ENCODE assay signal across 8 cellular contexts in genomic region chr9:120713257-120714087, GRCh38. TPM values are rescaled to one million over a fixed set of nuclear protein-coding genes. Genes with fewer than 3 reads are reported as not detected.
A peak's percentile ranks its signal among the peaks of the same experiment; 100 is the strongest.
DNase-seq lines count a peak whose midpoint lies in the region; ATAC-seq and FAIRE-seq lines count a peak whose summit lies in the region.

No MANE protein-coding gene starts in this region.

- H3K4me1 Mint-ChIP-seq in activated naive CD8-positive, alpha-beta T cell treated with anti-CD3 and anti-CD28 coated beads, Interleukin-2, amount 50 U/mL, for 24 hours, result peaks cover 46% of the 10 kb centered on the region

- no peaks in the 10 kb centered on the region for H3K27me3 ChIP-seq in small intestine (ENCODE audit: control insufficient read depth in 2 of 2, insufficient read depth in 2 of 2, low read length in 2 of 2)

- H3K4me3 Mint-ChIP-seq in activated naive CD8-positive, alpha-beta T cell treated with anti-CD3 and anti-CD28 coated beads, Interleukin-2, amount 50 U/mL, for 24 hours, result peak overlapping the region; percentile 82

- FAIRE-seq in small intestine (lab: Jason Lieb, UNC), result no peak

- no peaks in the 10 kb centered on the region for H3K36me3 Mint-ChIP-seq in activated naive CD8-positive, alpha-beta T cell treated with anti-CD3 and anti-CD28 coated beads, Interleukin-2, amount 50 U/mL, for 24 hours (ENCODE audit: low read depth)

- H3K27me3 Mint-ChIP-seq in activated naive CD8-positive, alpha-beta T cell treated with anti-CD3 and anti-CD28 coated beads, Interleukin-2, amount 50 U/mL, for 24 hours, result no peaks in the 10 kb centered on the region

- H3K4me3 ChIP-seq in GM08714 (ENCODE audit: low read length) (peak overlapping the region; percentile 74), iPS-11a (ENCODE audit: low read depth, low read length) (peak overlapping the region; percentile 65), small intestine (ENCODE audit: low read depth in 1 of 2, low read length in 2 of 2) (peak overlapping the region; percentile 73 to 91)

- ATAC-seq in activated naive CD8-positive, alpha-beta T cell treated with anti-CD3 and anti-CD28 coated beads, Interleukin-2, amount 50 U/mL, for 24 hours, result no peak

- no peaks in the 10 kb centered on the region for H3K36me3 ChIP-seq in small intestine (ENCODE audit: control insufficient read depth in 2 of 2, insufficient read depth in 2 of 2, low read length in 2 of 2)

- no peaks in the 10 kb centered on the region for H3K9me3 ChIP-seq in small intestine (ENCODE audit: control insufficient read depth, low read depth)

- H3K4me1 ChIP-seq in small intestine (ENCODE audit: control insufficient read depth in 2 of 2, insufficient read depth in 1 of 2, low read depth in 1 of 2, low read length in 1 of 2), result peaks cover 0 to 6% of the 10 kb centered on the region in 2 donors

- peak overlapping the region; percentile 72 for H3K27ac Mint-ChIP-seq in activated naive CD8-positive, alpha-beta T cell treated with anti-CD3 and anti-CD28 coated beads, Interleukin-2, amount 50 U/mL, for 24 hours

- peak overlapping the region; percentile 58 to 80 for H3K27ac ChIP-seq in small intestine (ENCODE audit: low read depth in 1 of 2, low read length in 1 of 2)

- 0 to 3% (median 2%) methylated on average over 34 to 50 of the region's 50 CpGs for WGBS in small intestine, 3 donors

- no peaks in the 10 kb centered on the region for H3K9me3 Mint-ChIP-seq in activated naive CD8-positive, alpha-beta T cell treated with anti-CD3 and anti-CD28 coated beads, Interleukin-2, amount 50 U/mL, for 24 hours

- DNase-seq in NCI-H69 (lab: John Stamatoyannopoulos, UW) (peak; percentile 72), small intestine (peak; percentile 29), SK-N-DZ (ENCODE audit: low spot score) (no peak), GDM1 (lab: John Stamatoyannopoulos, UW) (no peak), DMS153 (lab: John Stamatoyannopoulos, UW) (no peak)
- peak; percentile 27 for DNase-seq in activated naive CD8-positive, alpha-beta T cell treated with anti-CD3 and anti-CD28 coated beads, Interleukin-2, amount 50 U/mL, for 24 hours

RNA-seq across cellular contexts. Expression of gene MEGF9, which starts 0.8 kb away (rescaled TPM):
- polyA plus RNA-seq in small intestine, result 1 to 10 TPM; 3.0 to 6.4 (median 3.8) TPM
- polyA plus RNA-seq in SK-N-DZ (2014; cell fraction: cytosol; rRNA removed), result 11.4 TPM in 2 replicates
- polyA plus RNA-seq in SK-N-DZ (2014; cell fraction: nucleus; rRNA removed), result 4.1 and 4.5 TPM in 2 replicates

Comparison
In these comparisons a context has a peak if more than half of its experiments do, and no peak if none do; other contexts are left out.
1. DNase-seq: peak in NCI-H69 (single experiment), activated naive CD8-positive, alpha-beta T cell treated with anti-CD3 and anti-CD28 coated beads, Interleukin-2, amount 50 U/mL, for 24 hours (single experiment) and small intestine (single experiment); none in SK-N-DZ (single experiment), GDM1 (single experiment) and DMS153 (single experiment).
2. Peak in every context shown above with its lines, with median percentiles within 50 percentile points of each other: H3K4me3 ChIP-seq.